Comparison of ENCODE assay signal across 8 cellular contexts in the genomic region with DNA sequence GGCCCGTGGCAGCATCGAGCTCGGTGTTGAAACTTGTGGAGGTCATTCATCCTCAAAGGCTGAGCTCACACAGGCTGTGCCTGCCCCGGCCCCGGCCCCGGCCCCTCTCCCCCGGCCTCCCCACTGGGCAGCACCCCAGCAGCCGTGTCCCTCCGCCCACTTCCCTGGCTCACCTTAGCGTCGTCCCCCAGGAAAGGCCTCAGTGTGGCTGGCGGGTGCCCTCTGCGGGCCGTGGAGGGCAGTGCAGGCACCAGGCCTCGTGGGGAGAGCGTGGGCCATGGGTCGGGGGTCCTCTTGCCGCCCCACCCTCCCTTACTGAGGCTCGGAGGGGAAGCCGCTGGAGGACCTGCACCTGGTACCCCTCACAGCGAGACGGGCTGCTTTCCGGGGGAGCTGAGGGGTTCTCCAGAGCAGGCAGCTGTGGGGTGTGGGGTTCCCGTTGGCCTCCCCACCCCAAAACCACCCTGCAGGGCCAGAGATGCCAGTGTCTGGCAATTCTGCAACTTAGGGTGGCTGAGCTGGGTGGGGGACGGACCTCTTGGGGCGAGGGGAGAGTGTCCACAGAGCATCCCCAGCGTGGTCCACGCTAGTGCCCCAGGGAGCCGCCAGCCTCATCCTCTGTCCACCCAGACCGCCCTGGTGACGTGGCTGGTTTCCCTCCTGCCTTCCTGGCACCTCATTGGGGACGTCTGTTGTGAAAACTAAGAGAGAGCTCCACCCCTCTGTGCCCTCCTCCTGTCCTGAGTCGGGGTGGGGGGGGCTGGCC. TPM values are rescaled to one million over a fixed set of nuclear protein-coding genes. Genes with fewer than 3 reads are reported as not detected.
DNase-seq lines count a peak whose midpoint lies in the region; ATAC-seq and TF ChIP-seq lines count a peak whose summit lies in the region.

No MANE protein-coding gene starts in this region.

- no peaks in the 10 kb centered on the region for H3K36me3 ChIP-seq in CD4-positive, CD25-positive, alpha-beta regulatory T cell (ENCODE audit: control insufficient read depth, insufficient read depth, low read length)
- peaks cover 0 to 12% of the 10 kb centered on the region in 2 donors for H3K36me3 ChIP-seq in gastroesophageal sphincter
- H3K36me3 ChIP-seq in parathyroid adenoma (ENCODE audit: control insufficient read depth, insufficient read depth, low read length): no peaks in the 10 kb centered on the region

- peak; percentile 33 to 40 for ATAC-seq in CD4-positive, CD25-positive, alpha-beta regulatory T cell (ENCODE audit: low read depth in 2 of 2)
- peak; percentile 63 for ATAC-seq in GM19395 (IDR thresholded peaks at IDR 0.05; ENCODE audit: unreplicated experiment)
- ATAC-seq in gastroesophageal sphincter: peak; percentile 67
- no peak for ATAC-seq in GM18858 (IDR thresholded peaks at IDR 0.05; ENCODE audit: unreplicated experiment)

- no peaks in the 10 kb centered on the region for H3K79me2 ChIP-seq in parathyroid adenoma

- WGBS in gastroesophageal sphincter (ENCODE audit: low coverage in 1 of 2), 2 donors: 67% methylated on average over 3 of the region's 33 CpGs; no CpG with 5 or more reads in 1 of the 2 donors

- no peaks in the 10 kb centered on the region for H3K4me1 ChIP-seq in CD4-positive, CD25-positive, alpha-beta regulatory T cell (ENCODE audit: control insufficient read depth, insufficient read depth, low read length, poor library complexity, severe bottlenecking)
- peaks cover 0 to 9% (median 0%) of the 10 kb centered on the region in 3 donors for H3K4me1 ChIP-seq in gastroesophageal sphincter
- H3K4me1 ChIP-seq in parathyroid adenoma: no peaks in the 10 kb centered on the region

- no peak overlapping the region for H2AFZ ChIP-seq in parathyroid adenoma

- H3K27ac ChIP-seq in CD4-positive, CD25-positive, alpha-beta regulatory T cell (ENCODE audit: insufficient read depth, low read length, poor library complexity, severe bottlenecking): no peak overlapping the region
- H3K27ac ChIP-seq in gastroesophageal sphincter (no peak overlapping the region), parathyroid adenoma (no peak overlapping the region)

- H3K9ac ChIP-seq in parathyroid adenoma: no peak overlapping the region

- H3K27ac Mint-ChIP-seq in CD4-positive, CD25-positive, alpha-beta regulatory T cell: no peak overlapping the region

- no peaks in the 10 kb centered on the region for H3K9me3 Mint-ChIP-seq in CD4-positive, CD25-positive, alpha-beta regulatory T cell

- H3K4me3 Mint-ChIP-seq in CD4-positive, CD25-positive, alpha-beta regulatory T cell: no peak overlapping the region

- TF ChIP-seq POLR2A in gastroesophageal sphincter (IDR thresholded peaks at IDR 0.05): no peak

- no peaks in the 10 kb centered on the region for H3K27me3 Mint-ChIP-seq in CD4-positive, CD25-positive, alpha-beta regulatory T cell

- no peak overlapping the region for H3K4me2 ChIP-seq in parathyroid adenoma (ENCODE audit: low read length)

- peak; percentile 20 to 31 (median 21) for DNase-seq in CD4-positive, CD25-positive, alpha-beta regulatory T cell
- DNase-seq in NCI-H460 (ENCODE audit: extremely low read depth, low read depth): peak; percentile 24
- peak; percentile 70 to 71 for DNase-seq in activated T-cell treated with anti-CD3 and anti-CD28 coated beads, Interleukin-2, amount 50 U/mL, for 48 hours
- no peak for DNase-seq in GF-D8 (lab: John Stamatoyannopoulos, UW)

- no peaks in the 10 kb centered on the region for H3K36me3 Mint-ChIP-seq in CD4-positive, CD25-positive, alpha-beta regulatory T cell

- H3K9me3 ChIP-seq in CD4-positive, CD25-positive, alpha-beta regulatory T cell (ENCODE audit: control insufficient read depth in 2 of 2, low read length in 2 of 2): no peaks in the 10 kb centered on the region
- H3K9me3 ChIP-seq in gastroesophageal sphincter (no peaks in the 10 kb centered on the region), parathyroid adenoma (ENCODE audit: control insufficient read depth, low read length) (no peaks in the 10 kb centered on the region)

- H3K4me1 Mint-ChIP-seq in CD4-positive, CD25-positive, alpha-beta regulatory T cell: no peaks in the 10 kb centered on the region

- no peak overlapping the region for H3K4me3 ChIP-seq in CD4-positive, CD25-positive, alpha-beta regulatory T cell (ENCODE audit: low read depth, low read length)
- no peak overlapping the region for H3K4me3 ChIP-seq in gastroesophageal sphincter
- no peak overlapping the region for H3K4me3 ChIP-seq in parathyroid adenoma (ENCODE audit: low read depth, low read length)

- H3K27me3 ChIP-seq in CD4-positive, CD25-positive, alpha-beta regulatory T cell (ENCODE audit: control insufficient read depth, insufficient read depth, low read length): no peaks in the 10 kb centered on the region
- H3K27me3 ChIP-seq in gastroesophageal sphincter (peaks cover 20% of the 10 kb centered on the region), parathyroid adenoma (ENCODE audit: control insufficient read depth, insufficient read depth, low read length) (no peaks in the 10 kb centered on the region)

- TF ChIP-seq CTCF in gastroesophageal sphincter (IDR thresholded peaks at IDR 0.05) (peak in 3 of 4 experiments; percentile 66 to 92 (median 73)), parathyroid adenoma (IDR thresholded peaks at IDR 0.05) (peak; percentile 86)

- TF ChIP-seq EP300 in gastroesophageal sphincter (IDR thresholded peaks at IDR 0.05): no peak

RNA-seq across cellular contexts. Expression of gene DPYSL4, which starts 44.2 kb away (rescaled TPM):
- 1.2 TPM for total RNA-seq in CD4-positive, CD25-positive, alpha-beta regulatory T cell
- polyA plus RNA-seq in CD4-positive, CD25-positive, alpha-beta regulatory T cell: 1 to 10 TPM in 1 of 4 donors, not detected in 3; 1.9 TPM
- 1.5 and 2.1 TPM in 2 replicates for total RNA-seq in NCI-H460 (2014; rRNA removed; shearing (Covaris generic))
- 11.0 and 12.4 TPM in 2 replicates for polyA plus RNA-seq in NCI-H460 (2014; cell fraction: nucleus; rRNA removed)
- 1 to 10 TPM; 1.6 to 2.6 (median 1.9) TPM for total RNA-seq in gastroesophageal sphincter
